ENCODE assay signal across 8 cellular contexts in the genomic region with DNA sequence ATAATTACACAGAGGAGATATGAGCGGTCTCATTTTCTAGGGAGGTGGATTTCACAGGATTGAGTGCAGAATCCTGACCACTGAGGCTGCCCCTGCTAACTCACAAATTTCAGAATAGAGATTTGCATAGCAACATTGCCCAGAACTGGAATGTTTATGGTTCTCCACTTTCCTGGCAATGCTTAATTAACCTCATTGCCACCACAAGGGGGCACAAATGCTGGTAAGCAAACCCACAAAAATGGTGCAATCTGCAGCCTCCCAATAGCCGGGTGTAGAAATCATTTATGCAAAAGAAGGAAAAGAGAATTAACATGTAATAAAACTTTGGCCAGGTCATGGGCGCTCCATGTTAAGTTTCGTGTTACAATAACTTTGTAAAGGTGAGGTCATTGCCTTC.
DNase-seq lines count a peak whose midpoint lies in the region; ATAC-seq and TF ChIP-seq lines count a peak whose summit lies in the region.

No MANE protein-coding gene starts in this region.

- no peak overlapping the region for H3K9ac ChIP-seq in NT2/D1 (ENCODE audit: insufficient read length, low read depth)
- H3K9ac ChIP-seq in neural cell (ENCODE audit: low read length) = no peak overlapping the region

- TF ChIP-seq CTCF in neural cell (IDR thresholded peaks at IDR 0.05; ENCODE audit: poor library complexity, severe bottlenecking) = peak; percentile 45

- H3K4me3 ChIP-seq in NT2/D1 (ENCODE audit: insufficient read length, low read depth) (no peak overlapping the region), neural cell (ENCODE audit: low read length) (no peak overlapping the region)

- no peak overlapping the region for H3K4me2 ChIP-seq in neural cell (ENCODE audit: low read length)

- H3K27ac ChIP-seq in neural cell (ENCODE audit: low read length) = no peak overlapping the region

- no peaks in the 10 kb centered on the region for H3K9me2 ChIP-seq in neural cell (ENCODE audit: insufficient read depth, low read length)

- H3K4me1 ChIP-seq in NT2/D1 (ENCODE audit: insufficient read depth, insufficient read length) = no peaks in the 10 kb centered on the region

- no peak overlapping the region for H2AFZ ChIP-seq in neural cell (ENCODE audit: low read depth, low read length)

- DNase-seq in D341Med (ENCODE audit: low spot score) (peak; percentile 43), NT2/D1 (ENCODE audit: low read depth, low spot score) (peak; percentile 32), epidermal melanocyte (ENCODE audit: insufficient read length, low spot score) (peak; percentile 20), hepatic stellate cell (ENCODE audit: low spot score) (no peak), NCI-H1048 (lab: John Stamatoyannopoulos, UW) (no peak)

- H3K79me2 ChIP-seq in neural cell (replicated peaks; ENCODE audit: insufficient read depth, low read length) = no peaks in the 10 kb centered on the region

- no peaks in the 10 kb centered on the region for H3K9me3 ChIP-seq in NT2/D1 (ENCODE audit: insufficient read depth, low read length)
- H3K9me3 ChIP-seq in neural cell (ENCODE audit: low read length) = no peaks in the 10 kb centered on the region

- no peak for TF ChIP-seq EP300 in neural cell (conservative IDR thresholded peaks at IDR 0.05; ENCODE audit: poor library complexity, severe bottlenecking)

- H3K27me3 ChIP-seq in NT2/D1 (ENCODE audit: insufficient read depth, insufficient read length) = no peaks in the 10 kb centered on the region
- H3K27me3 ChIP-seq in neural cell (ENCODE audit: insufficient read depth, low read depth, low read length) = no peaks in the 10 kb centered on the region

- ATAC-seq in GM21786 (IDR thresholded peaks at IDR 0.05; ENCODE audit: unreplicated experiment) = peak; percentile 65
- no peak for ATAC-seq in GM19455 (IDR thresholded peaks at IDR 0.05; ENCODE audit: unreplicated experiment)

- no peak for TF ChIP-seq RAD21 in neural cell (conservative IDR thresholded peaks at IDR 0.05)

- H3F3A ChIP-seq in neural cell (ENCODE audit: insufficient read depth, low read length, poor library complexity, severe bottlenecking) = no peaks in the 10 kb centered on the region

- no peaks in the 10 kb centered on the region for H4K20me1 ChIP-seq in neural cell (ENCODE audit: insufficient read depth)

- H3K36me3 ChIP-seq in NT2/D1 (ENCODE audit: insufficient read depth, insufficient read length, low read length) (no peaks in the 10 kb centered on the region), neural cell (ENCODE audit: insufficient read depth, low read length) (peaks cover 4% of the 10 kb centered on the region)

TF ChIP-seq in neural cell, 6 proteins besides CTCF, POLR2A, EP300 and RAD21:
- TF ChIP-seq SMC3 (conservative IDR thresholded peaks at IDR 0.05; ENCODE audit: poor library complexity) = peak; percentile 49
- TF ChIP-seq MXI1 (conservative IDR thresholded peaks at IDR 0.05; ENCODE audit: poor library complexity, severe bottlenecking) = no peak

Comparison
In these comparisons a context has a peak if more than half of its experiments do, and no peak if none do; other contexts are left out.
1. DNase-seq: peak in D341Med (single experiment), NT2/D1 (single experiment) and epidermal melanocyte (single experiment); none in hepatic stellate cell (single experiment) and NCI-H1048 (single experiment).